In the genomic region with DNA sequence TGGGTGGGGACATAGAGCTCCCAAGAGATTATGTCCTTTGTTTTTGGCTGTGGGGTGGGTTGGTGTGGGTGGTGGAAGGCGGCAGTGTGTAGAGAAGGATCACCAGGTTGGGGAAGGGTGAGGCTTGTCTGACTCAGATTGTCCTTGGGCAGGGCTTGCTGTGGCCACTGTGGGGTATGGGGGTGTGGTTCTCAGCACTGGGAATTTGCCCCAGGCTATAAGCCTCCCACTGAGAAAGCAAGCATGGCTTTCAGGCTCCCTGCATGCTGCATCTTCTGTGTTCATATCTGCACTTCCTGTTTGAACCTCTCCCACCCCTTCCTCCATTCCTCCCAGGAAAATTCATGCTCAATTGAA, we compare ENCODE assay signal across 8 cellular contexts. TPM values are rescaled to one million over a fixed set of nuclear protein-coding genes. Genes with fewer than 3 reads are reported as not detected.
DNase-seq lines count a peak whose midpoint lies in the region; ATAC-seq and TF ChIP-seq lines count a peak whose summit lies in the region.

No MANE protein-coding gene starts in this region.

- H3K27me3 Mint-ChIP-seq in osteocyte (ENCODE audit: unreplicated experiment) = no peaks in the 10 kb centered on the region

- no peaks in the 10 kb centered on the region for H3K36me3 ChIP-seq in colonic mucosa

- no peaks in the 10 kb centered on the region for H3K4me1 ChIP-seq in colonic mucosa

- peaks cover 5% of the 10 kb centered on the region for H3K9me3 Mint-ChIP-seq in osteocyte (ENCODE audit: unreplicated experiment)

- no peak overlapping the region for H3K4me3 ChIP-seq in colonic mucosa

- peak overlapping the region; percentile 59 for H3K4me3 Mint-ChIP-seq in osteocyte (ENCODE audit: unreplicated experiment)

- peak overlapping the region in 1 of 2 donors; percentile 28 for H3K9ac ChIP-seq in colonic mucosa (ENCODE audit: low read depth in 2 of 2, low read length in 2 of 2)

- H3K27me3 ChIP-seq in colonic mucosa = no peaks in the 10 kb centered on the region

- H3K27ac Mint-ChIP-seq in osteocyte (ENCODE audit: unreplicated experiment) = no peak overlapping the region

- H3K36me3 Mint-ChIP-seq in osteocyte (ENCODE audit: unreplicated experiment) = peaks cover 8% of the 10 kb centered on the region

- peak overlapping the region; percentile 65 for H3K27ac ChIP-seq in colonic mucosa

- intact Hi-C loops in Right ventricle myocardium inferior (cut with DNase I) (no loop called here), cardiac septum (cut with DNase I) (no loop called here), colonic mucosa (cut with DNase I) (no loop called here)

- no peaks in the 10 kb centered on the region for H3K9me3 ChIP-seq in colonic mucosa

- TF ChIP-seq CTCF in colonic mucosa (IDR thresholded peaks at IDR 0.05) (no peak), osteocyte (IDR thresholded peaks at IDR 0.05) (no peak)

- DNase-seq in Right ventricle myocardium inferior (ENCODE audit: missing footprints) (no peak), cardiac septum (ENCODE audit: low spot score) (no peak), NCI-H748 (lab: John Stamatoyannopoulos, UW; ENCODE audit: unreplicated experiment) (peak; percentile 91), colonic mucosa (peak; percentile 70), osteocyte (ENCODE audit: extremely low spot score, unreplicated experiment) (peak; percentile 95), NCI-H1694 (lab: John Stamatoyannopoulos, UW) (no peak), NCI-H1436 treated with DMSO at 0.1 percent for 48 hours (lab: John Stamatoyannopoulos, UW) (no peak)

- peaks cover 55% of the 10 kb centered on the region for H3K4me1 Mint-ChIP-seq in osteocyte (ENCODE audit: unreplicated experiment)

- ATAC-seq in Right ventricle myocardium inferior (peak; percentile 17), GM19324 (IDR thresholded peaks at IDR 0.05; ENCODE audit: low FRiP score, unreplicated experiment) (no peak)

RNA-seq across cellular contexts. Expression of a gene that starts 34.9 kb away (rescaled TPM):
- total RNA-seq in Right ventricle myocardium inferior (35.6 TPM), cardiac septum (20.7 TPM), colonic mucosa (10 to 100 TPM in 1 of 2 donors, 1 to 10 TPM in 1; 6.6 to 14.6 TPM), osteocyte (22.5 and 24.5 TPM in 2 replicates)

Comparison
In these comparisons a context has a peak if more than half of its experiments do, and no peak if none do; other contexts are left out.
1. DNase-seq: peak in NCI-H748 (single experiment), colonic mucosa (single experiment) and osteocyte (single experiment); none in Right ventricle myocardium inferior (single experiment), cardiac septum (single experiment), NCI-H1694 (single experiment) and NCI-H1436 treated with DMSO at 0.1 percent for 48 hours (single experiment).